In the genomic region with DNA sequence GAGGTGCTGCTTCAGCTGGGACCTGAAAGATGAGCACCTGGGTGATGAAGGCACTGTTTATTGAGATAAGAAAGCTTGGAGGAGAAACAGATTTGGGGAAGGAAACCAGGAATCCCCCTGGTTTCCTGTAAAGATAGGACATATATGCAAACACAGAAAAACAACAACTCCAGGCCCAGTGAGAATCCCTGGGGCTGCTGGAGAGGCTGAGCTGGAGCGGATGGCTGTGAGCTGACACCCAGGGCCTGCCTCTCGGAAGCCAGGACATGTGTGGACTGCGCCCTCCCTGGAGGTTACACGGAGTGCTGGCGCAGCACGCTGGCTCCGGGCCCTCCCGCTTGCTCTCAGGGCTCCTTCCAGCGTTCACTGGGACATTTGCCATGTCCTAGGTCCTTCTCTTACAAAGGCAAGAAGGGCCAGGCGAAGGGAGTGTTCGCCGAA, we compare ENCODE assay signal across 9 cellular contexts. TPM values are rescaled to one million over a fixed set of nuclear protein-coding genes. Genes with fewer than 3 reads are reported as not detected.
DNase-seq lines count a peak whose midpoint lies in the region; ATAC-seq and TF ChIP-seq lines count a peak whose summit lies in the region.
"Had no signal": no experiment of that assay in that cellular context is flagged by ENCODE, and none has a peak within 500 bp of the region (broad histone marks: within the 10 kb centered on the region; RNA-seq: fewer than 3 reads in every experiment).

No MANE protein-coding gene starts in this region.

- H3K36me3 ChIP-seq in BJ (ENCODE audit: control insufficient read depth, insufficient read depth, low read length) (no peaks in the 10 kb centered on the region), SJCRH30 (no peaks in the 10 kb centered on the region)

- peaks cover 7% of the 10 kb centered on the region; the same call in 1 of the 2 replicates for H3K4me1 ChIP-seq in SJCRH30

- peak overlapping the region; percentile 29 for H3K27ac ChIP-seq in SJCRH30

- no peaks in the 10 kb centered on the region for H3K9me3 ChIP-seq in SJCRH30 (replicated peaks)

- H3K27me3 ChIP-seq in BJ (ENCODE audit: control insufficient read depth, insufficient read depth, low read length) (no peaks in the 10 kb centered on the region), SJCRH30 (no peaks in the 10 kb centered on the region)

- CTCF ChIA-PET in BJ (lab: Yijun Ruan, JAX): interaction anchor here (1.0 kb wide), 1 partner anchor 38 kb away, joined by 3 read pairs; no protein-coding TSS in a partner anchor

- no peak for DNase-seq in BJ (ENCODE audit: low read depth)
- peak; percentile 66 to 73 for DNase-seq in SJCRH30
- peak; percentile 85 for DNase-seq in fibroblast of pulmonary artery (ENCODE audit: low read depth)
- DNase-seq in occipital lobe (lab: John Stamatoyannopoulos, UW): peak; percentile 17
- DNase-seq in RPMI8226: no peak
- no peak for DNase-seq in activated gamma-delta T cell (lab: John Stamatoyannopoulos, UW)
- DNase-seq in activated CD4-positive, CD25-positive, alpha-beta regulatory T cell treated with anti-CD3 and anti-CD28 coated beads, Interleukin-2, amount 50 U/mL, for 72 hours: no peak
- DNase-seq: DND-41 had no signal

- TF ChIP-seq CTCF in BJ (IDR thresholded peaks at IDR 0.05; ENCODE audit: insufficient read depth, low read depth, low read length): peak; percentile 40
- TF ChIP-seq CTCF in fibroblast of pulmonary artery (IDR thresholded peaks at IDR 0.05; ENCODE audit: low read length, missing control alignments): peak; percentile 14

- H3K4me3 ChIP-seq in BJ (ENCODE audit: low read depth, low read length) (no peak overlapping the region), SJCRH30 (peak overlapping the region; percentile 42), fibroblast of pulmonary artery (replicated peaks; ENCODE audit: low read depth, low read length) (peak overlapping the region; percentile 6)

- no peak for ATAC-seq in GM18498 (IDR thresholded peaks at IDR 0.05; ENCODE audit: unreplicated experiment)

- POLR2A ChIA-PET in BJ (lab: Charles Lee): no interaction called here

RNA-seq across cellular contexts. Expression of a gene that starts 57.5 kb away (rescaled TPM):
- 134 and 196 TPM in 2 replicates for polyA plus RNA-seq in BJ (2011; rRNA removed)
- polyA minus RNA-seq in BJ (2011; rRNA and poly(A)+ RNA removed): 37.4 and 73.2 TPM in 2 replicates
- total RNA-seq in SJCRH30 (2014; rRNA removed; shearing (Covaris generic)): 99.5 and 110 TPM in 2 replicates
- total RNA-seq in occipital lobe: 45.4 TPM

Comparison
In these comparisons a context has a peak if more than half of its experiments do, and no peak if none do; other contexts are left out.
1. DNase-seq: peak in SJCRH30 (2 of 2), fibroblast of pulmonary artery (single experiment) and occipital lobe (single experiment); none in BJ (single experiment), RPMI8226 (single experiment), activated gamma-delta T cell (single experiment) and activated CD4-positive, CD25-positive, alpha-beta regulatory T cell treated with anti-CD3 and anti-CD28 coated beads, Interleukin-2, amount 50 U/mL, for 72 hours (single experiment).